In the genomic region with DNA sequence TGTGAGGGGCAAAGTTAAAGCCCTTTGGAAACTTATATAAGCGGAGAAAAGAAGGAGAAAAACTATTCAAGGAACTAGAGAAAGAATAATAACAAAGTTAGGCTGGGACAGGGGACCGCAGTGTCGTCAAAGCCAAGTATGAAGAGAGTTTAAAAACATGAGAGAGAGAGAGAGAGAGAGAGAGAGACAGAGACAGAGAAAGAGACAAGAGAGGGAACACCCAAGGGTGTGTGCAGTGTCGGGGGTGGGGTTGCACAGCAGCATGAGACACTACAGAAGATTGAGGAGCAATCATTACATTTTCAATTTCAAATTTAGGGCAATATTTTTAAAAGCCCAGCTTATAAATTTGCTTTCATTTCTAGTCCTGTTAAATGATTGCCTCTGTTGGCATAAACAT, we compare ENCODE assay signal across 31 cellular contexts.
"Had no signal": no experiment of that assay in that cellular context is flagged by ENCODE, and none has a peak within 500 bp of the region (broad histone marks: within the 10 kb centered on the region; RNA-seq: fewer than 3 reads in every experiment).

No MANE protein-coding gene starts in this region.

- H3K27ac ChIP-seq: cardiac muscle cell, VCaP had no signal

- H3K9me3 Mint-ChIP-seq: activated B cell treated with CpG ODN at 0.5 μM for 24 hours; activated CD4-positive, alpha-beta memory T cell treated with anti-CD3 and anti-CD28 coated beads, Interleukin-2, amount 10 ng/mL, durations not matched to agents 7 days and 5 days; activated naive CD8-positive, alpha-beta T cell treated with anti-CD3 and anti-CD28 coated beads for 36 hours; T-cell had no signal

- H3K4me1 Mint-ChIP-seq: activated B cell treated with CpG ODN at 0.5 μM for 24 hours had no signal

- H3K27me3 Mint-ChIP-seq: activated B cell treated with CpG ODN at 0.5 μM for 24 hours; activated CD4-positive, alpha-beta memory T cell treated with anti-CD3 and anti-CD28 coated beads, Interleukin-2, amount 10 ng/mL, durations not matched to agents 7 days and 5 days; activated CD8-positive, alpha-beta memory T cell treated with anti-CD3 and anti-CD28 coated beads, Interleukin-2, amount 10 ng/mL, durations not matched to agents 7 days and 5 days; activated naive CD8-positive, alpha-beta T cell treated with anti-CD3 and anti-CD28 coated beads for 36 hours; T-cell had no signal

- H3K4me3 ChIP-seq: cardiac muscle cell had no signal

- H3K27ac Mint-ChIP-seq: activated B cell treated with CpG ODN at 0.5 μM for 24 hours; activated CD4-positive, alpha-beta memory T cell treated with anti-CD3 and anti-CD28 coated beads, Interleukin-2, amount 10 ng/mL, durations not matched to agents 7 days and 5 days; activated CD8-positive, alpha-beta memory T cell treated with anti-CD3 and anti-CD28 coated beads, Interleukin-2, amount 10 ng/mL, durations not matched to agents 7 days and 5 days; activated naive CD8-positive, alpha-beta T cell treated with anti-CD3 and anti-CD28 coated beads for 36 hours; T-cell had no signal

- H3K27me3 ChIP-seq: cardiac muscle cell had no signal

- ATAC-seq: activated CD8-positive, alpha-beta memory T cell treated with anti-CD3 and anti-CD28 coated beads, Interleukin-2, amount 10 ng/mL, durations not matched to agents 7 days and 5 days; Panc1; SK-N-SH treated with all-trans-retinoic acid at 6 μM for 48 hours; T-cell had no signal

- DNase-seq: activated B cell treated with CpG ODN at 0.5 μM for 24 hours; activated CD4-positive, alpha-beta memory T cell treated with anti-CD3 and anti-CD28 coated beads, Interleukin-2, amount 10 ng/mL, durations not matched to agents 7 days and 5 days; activated CD4-positive, alpha-beta T cell treated with anti-CD3 and anti-CD28 coated beads for 4 hours; activated CD4-positive, CD25-positive, alpha-beta regulatory T cell treated with anti-CD3 and anti-CD28 coated beads, Interleukin-2, amount 50 U/mL, for 72 hours; activated CD8-positive, alpha-beta memory T cell treated with anti-CD3 and anti-CD28 coated beads for 24 hours; activated CD8-positive, alpha-beta memory T cell treated with anti-CD3 and anti-CD28 coated beads, Interleukin-2, amount 10 ng/mL, durations not matched to agents 7 days and 5 days; activated CD8-positive, alpha-beta memory T cell treated with anti-CD3 and anti-CD28 coated beads, Interleukin-2, amount 50 U/mL, for 48 hours; activated effector memory CD4-positive, alpha-beta T cell treated with Interleukin-2 at 50 U/mL for 16 hours; activated naive CD4-positive, alpha-beta T cell; activated naive CD4-positive, alpha-beta T cell treated with anti-CD3 and anti-CD28 coated beads, Interleukin-2, amount 50 U/mL, for 16 hours; activated naive CD8-positive, alpha-beta T cell treated with anti-CD3 and anti-CD28 coated beads for 36 hours; activated T-cell treated with anti-CD3 and anti-CD28 coated beads, Interleukin-2, amount 50 U/mL, for 48 hours; amniotic stem cell; aorta; IMR-90; Karpas-422; KBM-7; NCI-H1105; NCI-H1417 treated with DMSO at 0.1 percent for 48 hours; NCI-H187 treated with DMSO at 0.1 percent for 48 hours; NCI-H2081 treated with DMSO at 0.1 percent for 48 hours; NCI-H345; NCI-H524 treated with DMSO at 0.1 percent for 48 hours; SIG-M5; T-cell; T-helper 2 cell; T-helper 9 cell had no signal

- H3K4me3 Mint-ChIP-seq: activated B cell treated with CpG ODN at 0.5 μM for 24 hours; activated CD4-positive, alpha-beta memory T cell treated with anti-CD3 and anti-CD28 coated beads, Interleukin-2, amount 10 ng/mL, durations not matched to agents 7 days and 5 days; activated CD8-positive, alpha-beta memory T cell treated with anti-CD3 and anti-CD28 coated beads, Interleukin-2, amount 10 ng/mL, durations not matched to agents 7 days and 5 days; activated naive CD8-positive, alpha-beta T cell treated with anti-CD3 and anti-CD28 coated beads for 36 hours; T-cell had no signal
